9 cellular contexts compared by ENCODE assay signal in the genomic region with DNA sequence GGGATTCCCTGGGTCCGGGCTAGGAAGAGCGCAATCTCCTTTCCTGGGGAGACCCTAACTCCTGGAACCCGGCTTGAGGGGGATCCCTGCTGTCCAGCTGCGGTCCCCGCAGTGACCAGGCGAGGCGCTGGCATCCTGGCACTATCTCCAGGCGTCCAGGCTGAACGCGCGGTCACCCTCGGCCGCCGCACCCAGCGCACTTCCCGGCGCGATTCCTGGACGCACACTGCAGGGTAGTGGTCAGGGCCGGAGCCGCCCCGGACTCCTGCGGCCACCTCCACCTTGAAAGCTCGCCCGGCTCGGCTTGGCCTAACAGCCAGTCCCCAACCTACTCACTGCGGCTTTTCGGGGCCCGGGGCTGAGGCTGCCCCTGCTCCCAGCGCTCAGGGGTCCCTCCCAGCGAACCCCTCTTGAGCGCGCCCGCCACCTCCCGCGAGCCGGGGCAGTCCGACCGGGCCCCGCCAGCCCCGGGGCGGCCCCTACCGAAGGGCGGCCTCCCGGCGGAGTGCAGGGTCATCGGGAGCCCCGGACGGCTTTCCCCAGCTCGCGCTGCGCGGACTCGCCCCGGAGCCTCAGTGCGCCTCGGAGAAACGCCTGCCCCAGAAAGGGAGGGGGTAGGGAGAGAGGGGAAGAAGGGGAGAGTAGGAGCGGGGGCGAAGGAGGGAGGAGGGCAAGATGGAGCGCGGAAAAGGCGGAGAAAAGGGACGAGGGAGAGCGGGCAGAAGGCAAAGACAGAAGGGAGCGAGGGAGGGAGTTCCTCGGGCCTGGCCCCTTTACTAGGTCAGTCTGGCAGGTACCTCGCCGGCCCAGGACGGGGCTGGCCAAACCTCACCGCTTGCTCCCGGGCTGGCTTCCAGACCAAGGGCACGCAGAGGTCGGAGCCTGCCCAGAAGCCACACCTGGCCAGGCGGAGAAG. TPM values are rescaled to one million over a fixed set of nuclear protein-coding genes. Genes with fewer than 3 reads are reported as not detected.
A peak's percentile ranks its signal among the peaks of the same experiment; 100 is the strongest.
DNase-seq lines count a peak whose midpoint lies in the region; ATAC-seq and TF ChIP-seq lines count a peak whose summit lies in the region.
"Had no signal": no experiment of that assay in that cellular context is flagged by ENCODE, and none has a peak within 500 bp of the region (broad histone marks: within the 10 kb centered on the region; RNA-seq: fewer than 3 reads in every experiment).

No MANE protein-coding gene starts in this region.

- H3K27ac ChIP-seq in OCI-LY3 (ENCODE audit: low read length), result no peak overlapping the region

- H3K27me3 ChIP-seq in OCI-LY3 (ENCODE audit: low read depth, low read length), result no peaks in the 10 kb centered on the region
- peaks cover 26% of the 10 kb centered on the region for H3K27me3 ChIP-seq in mononuclear cell (ENCODE audit: insufficient read depth, low read length)

- ATAC-seq in GM21825 (IDR thresholded peaks at IDR 0.05; ENCODE audit: unreplicated experiment) (peak; percentile 52), esophagus mucosa (peak; percentile 42)
- ATAC-seq: T-cell had no signal

- DNase-seq in ELR (ENCODE audit: low read depth), result peak; percentile 46
- peak; percentile 79 for DNase-seq in ureter (ENCODE audit: low spot score)
- DNase-seq in activated CD4-positive, CD25-positive, alpha-beta regulatory T cell treated with anti-CD3 and anti-CD28 coated beads, Interleukin-2, amount 50 U/mL, for 72 hours, result no peak
- no peak for DNase-seq in stimulated activated CD4-positive, alpha-beta T cell treated with anti-CD3 and anti-CD28 coated beads, Interleukin-4, amount 100 ng/mL, for 4 hours

- H3K4me3 ChIP-seq in OCI-LY3 (ENCODE audit: low read length) (peak overlapping the region; percentile 54), mononuclear cell (ENCODE audit: low read length) (peak overlapping the region; percentile 30)

- peaks cover 37% of the 10 kb centered on the region for H3K4me1 ChIP-seq in OCI-LY3 (ENCODE audit: low read length)
- peaks cover 4% of the 10 kb centered on the region for H3K4me1 ChIP-seq in mononuclear cell (ENCODE audit: insufficient read depth, low read length)

- no peaks in the 10 kb centered on the region for H3K9me3 ChIP-seq in OCI-LY3 (ENCODE audit: insufficient read depth, low read length)
- no peaks in the 10 kb centered on the region for H3K9me3 ChIP-seq in mononuclear cell (ENCODE audit: low read depth, low read length)

- no peaks in the 10 kb centered on the region for H3K36me3 ChIP-seq in OCI-LY3 (replicated peaks; ENCODE audit: low read depth, low read length)

- no peaks in the 10 kb centered on the region for H3K79me2 ChIP-seq in OCI-LY3 (ENCODE audit: low read length)

- peak overlapping the region; percentile 38 for H3K4me2 ChIP-seq in OCI-LY3 (ENCODE audit: low read length)

- no peak overlapping the region for H2AFZ ChIP-seq in OCI-LY3 (ENCODE audit: low read depth, low read length)

- TF ChIP-seq CTCF in OCI-LY3 (IDR thresholded peaks at IDR 0.05; ENCODE audit: low read depth, low read length), result no peak

- H4K20me1 ChIP-seq in OCI-LY3 (ENCODE audit: insufficient read depth, low read length), result no peaks in the 10 kb centered on the region

- H3K9ac ChIP-seq in OCI-LY3 (ENCODE audit: low read length), result peak overlapping the region; percentile 21; the same call in 1 of the 2 replicates

RNA-seq across cellular contexts. Expression of gene POU2AF3, which starts 1.0 kb away (rescaled TPM):
- total RNA-seq in esophagus mucosa (3.8 TPM), mononuclear cell (not detected), ureter (15.9 TPM)
- total RNA-seq: T-cell had no signal

RNA-seq across cellular contexts. Expression of gene POU2AF2, which starts 53.8 kb away (rescaled TPM):
- not detected for total RNA-seq in esophagus mucosa
- not detected for total RNA-seq in mononuclear cell
- 1.2 TPM for total RNA-seq in ureter
- total RNA-seq: T-cell had no signal

Comparison
In these comparisons a context has a peak if more than half of its experiments do, and no peak if none do; other contexts are left out.
1. DNase-seq: peak in ELR (single experiment) and ureter (single experiment); none in activated CD4-positive, CD25-positive, alpha-beta regulatory T cell treated with anti-CD3 and anti-CD28 coated beads, Interleukin-2, amount 50 U/mL, for 72 hours (single experiment) and stimulated activated CD4-positive, alpha-beta T cell treated with anti-CD3 and anti-CD28 coated beads, Interleukin-4, amount 100 ng/mL, for 4 hours (0 of 2).